ENCODE assay signal across 24 cellular contexts in the genomic region with DNA sequence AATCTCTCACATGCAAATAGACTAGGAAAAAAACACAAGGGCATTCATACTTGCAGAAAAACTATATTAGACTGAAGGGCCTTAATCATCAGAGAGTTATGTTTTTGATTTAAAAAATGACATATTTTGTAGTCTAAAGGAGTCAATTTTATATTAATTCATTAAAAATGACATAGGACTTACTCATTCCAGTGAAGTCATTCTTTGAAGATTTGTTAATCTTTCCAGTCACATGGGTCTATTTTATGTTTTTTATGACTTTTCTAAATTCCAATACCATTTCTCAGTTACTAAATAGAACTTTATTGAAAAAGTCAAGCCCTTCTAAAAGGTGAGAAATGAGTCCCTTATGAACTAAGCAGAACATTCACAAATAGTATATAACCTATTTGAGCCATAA.
DNase-seq lines count a peak whose midpoint lies in the region; ATAC-seq, FAIRE-seq and TF ChIP-seq lines count a peak whose summit lies in the region.
"Had no signal": no experiment of that assay in that cellular context is flagged by ENCODE, and none has a peak within 500 bp of the region (broad histone marks: within the 10 kb centered on the region; RNA-seq: fewer than 3 reads in every experiment).

No MANE protein-coding gene starts in this region.

- H3K9ac ChIP-seq in endothelial cell of umbilical vein (replicated peaks; ENCODE audit: extremely low read depth, insufficient read depth, low read length), result no peak overlapping the region

- DNase-seq in BJ (ENCODE audit: low read depth) (peak; percentile 54), LHCN-M2 (ENCODE audit: low read depth) (peak; percentile 62), endothelial cell of umbilical vein (ENCODE audit: low read depth, low spot score) (no peak), kidney tubule cell (ENCODE audit: low spot score) (peak; percentile 30), SIG-M5 treated with dmso at 0.1 percent for 504 hours (lab: John Stamatoyannopoulos, UW; ENCODE audit: unreplicated experiment) (no peak), G401 (ENCODE audit: low spot score) (no peak)
- DNase-seq in activated T-cell treated with anti-CD3 and anti-CD28 coated beads, Interleukin-2, amount 50 U/mL, for 4 hours, result no peak
- DNase-seq: activated naive CD4-positive, alpha-beta T cell treated with Interleukin-2 at 50 U/mL for 16 hours; AML-193; Caco-2; colonic mucosa; heart left ventricle; naive thymus-derived CD4-positive, alpha-beta T cell; NCI-H146; NK-92 treated with Interleukin-12 subunit alpha and Interleukin-12 subunit beta, amount 100 ng/mL, for 24 hours; stimulated activated CD4-positive, alpha-beta T cell treated with anti-CD3 and anti-CD28 coated beads, Interleukin-4, amount 100 ng/mL, for 4 hours; substantia nigra; T-helper 1 cell had no signal

- H3K36me3 ChIP-seq in BJ (ENCODE audit: control insufficient read depth, insufficient read depth, low read length) (no peaks in the 10 kb centered on the region), endothelial cell of umbilical vein (ENCODE audit: control insufficient read depth in 2 of 2, extremely low read depth in 1 of 2, insufficient read depth in 2 of 2, low read length in 2 of 2) (no peaks in the 10 kb centered on the region)
- H3K36me3 ChIP-seq: ascending aorta, colonic mucosa, heart left ventricle, vagina had no signal

- no peak overlapping the region for H2AFZ ChIP-seq in endothelial cell of umbilical vein (ENCODE audit: low read depth, low read length)

- no peaks in the 10 kb centered on the region for H3K79me2 ChIP-seq in endothelial cell of umbilical vein (ENCODE audit: control insufficient read depth, insufficient read depth, low read length)

- in situ Hi-C loops in G401 (cut with HindIII; ENCODE audit: low sequenced_read_pairs), result no loop called here

- no peak overlapping the region for H3K4me2 ChIP-seq in endothelial cell of umbilical vein (ENCODE audit: insufficient read depth, low read length)
- H3K4me2 ChIP-seq: smooth muscle cell had no signal

- H3K27me3 ChIP-seq in BJ (ENCODE audit: control insufficient read depth, insufficient read depth, low read length) (no peaks in the 10 kb centered on the region), endothelial cell of umbilical vein (ENCODE audit: control insufficient read depth in 2 of 2, insufficient read depth in 2 of 2, low read length in 2 of 2) (no peaks in the 10 kb centered on the region)
- H3K27me3 ChIP-seq: ascending aorta, colonic mucosa, heart left ventricle, vagina had no signal

- CTCF ChIA-PET in BJ (lab: Yijun Ruan, JAX) (no interaction called here), endothelial cell of umbilical vein (lab: Charles Lee) (no interaction called here)

- POLR2A ChIA-PET in BJ (lab: Charles Lee), result no interaction called here
- POLR2A ChIA-PET in endothelial cell of umbilical vein (lab: Charles Lee), result no interaction called here

- no peaks in the 10 kb centered on the region for H3K4me1 Mint-ChIP-seq in activated T-cell treated with anti-CD3 and anti-CD28 coated beads, Interleukin-2, amount 50 U/mL, for 4 hours (ENCODE audit: low read depth)
- H3K4me1 Mint-ChIP-seq: naive thymus-derived CD4-positive, alpha-beta T cell had no signal

- dilution Hi-C loops in endothelial cell of umbilical vein (cut with MboI; ENCODE audit: extremely low pct_ligation_motif_present, low sequenced_read_pairs), result no loop called here

- peaks cover 4% of the 10 kb centered on the region for H3K9me3 Mint-ChIP-seq in activated T-cell treated with anti-CD3 and anti-CD28 coated beads, Interleukin-2, amount 50 U/mL, for 4 hours

- H3K27me3 Mint-ChIP-seq in activated T-cell treated with anti-CD3 and anti-CD28 coated beads, Interleukin-2, amount 50 U/mL, for 4 hours (ENCODE audit: low read depth), result no peaks in the 10 kb centered on the region
- H3K27me3 Mint-ChIP-seq: naive thymus-derived CD4-positive, alpha-beta T cell had no signal

- no peak overlapping the region for H3K27ac ChIP-seq in endothelial cell of umbilical vein (ENCODE audit: insufficient read depth, low read depth, low read length)
- H3K27ac ChIP-seq: ascending aorta, colonic mucosa, heart left ventricle, vagina had no signal

- no peaks in the 10 kb centered on the region for H3K9me3 ChIP-seq in endothelial cell of umbilical vein (replicated peaks; ENCODE audit: control insufficient read depth, insufficient read depth, low read length)
- H3K9me3 ChIP-seq: ascending aorta, Caco-2, colonic mucosa, heart left ventricle, vagina had no signal

- FAIRE-seq in endothelial cell of umbilical vein (lab: Jason Lieb, UNC), result no peak
- FAIRE-seq: GM12878, islet of Langerhans had no signal

- no peak for ATAC-seq in activated T-cell treated with anti-CD3 and anti-CD28 coated beads, Interleukin-2, amount 50 U/mL, for 4 hours
- ATAC-seq in GM21447 (IDR thresholded peaks at IDR 0.05; ENCODE audit: unreplicated experiment), result no peak
- ATAC-seq: GM12878; heart left ventricle; naive thymus-derived CD4-positive, alpha-beta T cell had no signal

- no peaks in the 10 kb centered on the region for H3K36me3 Mint-ChIP-seq in activated T-cell treated with anti-CD3 and anti-CD28 coated beads, Interleukin-2, amount 50 U/mL, for 4 hours (ENCODE audit: insufficient read depth)
- H3K36me3 Mint-ChIP-seq: naive thymus-derived CD4-positive, alpha-beta T cell had no signal

- no peak overlapping the region for H3K4me3 ChIP-seq in BJ (ENCODE audit: low read depth, low read length)
- no peak overlapping the region for H3K4me3 ChIP-seq in endothelial cell of umbilical vein (replicated peaks in 1 of 3; ENCODE audit: insufficient read depth in 1 of 3, low read depth in 1 of 3, low read length in 3 of 3)
- H3K4me3 ChIP-seq: ascending aorta, colonic mucosa, GM12878, heart left ventricle, smooth muscle cell, vagina had no signal

- H3K4me3 Mint-ChIP-seq in activated T-cell treated with anti-CD3 and anti-CD28 coated beads, Interleukin-2, amount 50 U/mL, for 4 hours, result no peak overlapping the region
- H3K4me3 Mint-ChIP-seq: naive thymus-derived CD4-positive, alpha-beta T cell had no signal

- intact Hi-C loops in endothelial cell of umbilical vein (cut with micrococcal nuclease), result no loop called here

- no peaks in the 10 kb centered on the region for H4K20me1 ChIP-seq in endothelial cell of umbilical vein (replicated peaks; ENCODE audit: control insufficient read depth, extremely low read depth, insufficient read depth, low read length)

- H3K9me1 ChIP-seq in endothelial cell of umbilical vein (replicated peaks; ENCODE audit: control insufficient read depth, extremely low read depth, insufficient read depth, low read length), result no peaks in the 10 kb centered on the region

- BruUV-seq in endothelial cell of umbilical vein (replicated peaks; lab: Mats Ljungman, UMichigan), result no TSS peak

- TF ChIP-seq POLR2A in endothelial cell of umbilical vein (IDR thresholded peaks at IDR 0.05; ENCODE audit: low read depth, low read length), result no peak

- H3K4me1 ChIP-seq in endothelial cell of umbilical vein (ENCODE audit: control insufficient read depth, extremely low read depth, insufficient read depth, low read length), result no peaks in the 10 kb centered on the region
- H3K4me1 ChIP-seq: ascending aorta, Caco-2, colonic mucosa, heart left ventricle, vagina had no signal

- TF ChIP-seq CTCF in BJ (IDR thresholded peaks at IDR 0.05; ENCODE audit: insufficient read depth, low read depth, low read length) (no peak), endothelial cell of umbilical vein (IDR thresholded peaks at IDR 0.05; ENCODE audit: extremely low read depth in 1 of 2, insufficient read depth in 1 of 2, low read depth in 1 of 2, low read length in 2 of 2) (no peak)

TF ChIP-seq in endothelial cell of umbilical vein, 7 proteins besides CTCF, POLR2A, EP300 and RAD21:
- TF ChIP-seq FOS (IDR thresholded peaks at IDR 0.05; ENCODE audit: borderline replicate concordance, insufficient read depth, low read length), result peak; percentile 10
- TF ChIP-seq JUN (IDR thresholded peaks at IDR 0.05; ENCODE audit: borderline replicate concordance, insufficient read depth, insufficient read length, low read depth), result no peak
- TF ChIP-seq GATA2 (IDR thresholded peaks at IDR 0.05; ENCODE audit: insufficient read depth, insufficient read length, low read depth, low read length), result no peak
- TF ChIP-seq EZH2 (IDR thresholded peaks at IDR 0.05; ENCODE audit: borderline replicate concordance, low read depth, low read length, severe bottlenecking), result no peak
- TF ChIP-seq, protein P1, sequence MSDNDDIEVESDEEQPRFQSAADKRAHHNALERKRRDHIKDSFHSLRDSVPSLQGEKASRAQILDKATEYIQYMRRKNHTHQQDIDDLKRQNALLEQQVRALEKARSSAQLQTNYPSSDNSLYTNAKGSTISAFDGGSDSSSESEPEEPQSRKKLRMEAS (IDR thresholded peaks at IDR 0.05; ENCODE audit: insufficient read depth, insufficient read length), result no peak

Comparison
In these comparisons a context has a peak if more than half of its experiments do, and no peak if none do; other contexts are left out.
1. DNase-seq: peak in BJ (single experiment), LHCN-M2 (single experiment) and kidney tubule cell (single experiment); none in endothelial cell of umbilical vein (single experiment), activated T-cell treated with anti-CD3 and anti-CD28 coated beads, Interleukin-2, amount 50 U/mL, for 4 hours (single experiment), SIG-M5 treated with dmso at 0.1 percent for 504 hours (single experiment) and G401 (single experiment).